ENCODE assay signal across 6 cellular contexts in the genomic region with DNA sequence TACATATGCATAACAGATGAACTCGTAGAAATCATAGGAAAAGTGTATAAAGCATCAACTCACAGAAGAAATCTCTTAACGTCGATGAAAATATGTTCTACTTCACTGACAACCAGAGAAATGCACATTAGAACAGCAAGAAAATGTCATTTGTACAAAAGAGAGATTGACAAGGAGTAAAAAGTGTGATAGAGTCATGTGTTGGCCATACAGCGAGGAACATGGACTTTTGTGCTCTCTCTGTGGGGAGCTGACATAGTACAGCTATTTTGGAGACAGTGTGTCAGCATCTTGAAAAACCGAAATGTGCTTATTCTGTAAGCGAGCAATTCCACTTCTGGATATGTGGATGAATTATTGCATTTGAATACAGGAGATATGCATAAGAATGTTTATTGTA.
"Had no signal": no experiment of that assay in that cellular context is flagged by ENCODE, and none has a peak within 500 bp of the region (broad histone marks: within the 10 kb centered on the region; RNA-seq: fewer than 3 reads in every experiment).

No MANE protein-coding gene starts in this region.

- H3K4me3 ChIP-seq: K562 had no signal

- FAIRE-seq: HepG2, K562 had no signal

- DNase-seq: IMR-90, KBM-7, KG1 had no signal

- H3K27ac ChIP-seq: HL-60 had no signal
